ENCODE assay signal across 1 cellular context in the genomic region with DNA sequence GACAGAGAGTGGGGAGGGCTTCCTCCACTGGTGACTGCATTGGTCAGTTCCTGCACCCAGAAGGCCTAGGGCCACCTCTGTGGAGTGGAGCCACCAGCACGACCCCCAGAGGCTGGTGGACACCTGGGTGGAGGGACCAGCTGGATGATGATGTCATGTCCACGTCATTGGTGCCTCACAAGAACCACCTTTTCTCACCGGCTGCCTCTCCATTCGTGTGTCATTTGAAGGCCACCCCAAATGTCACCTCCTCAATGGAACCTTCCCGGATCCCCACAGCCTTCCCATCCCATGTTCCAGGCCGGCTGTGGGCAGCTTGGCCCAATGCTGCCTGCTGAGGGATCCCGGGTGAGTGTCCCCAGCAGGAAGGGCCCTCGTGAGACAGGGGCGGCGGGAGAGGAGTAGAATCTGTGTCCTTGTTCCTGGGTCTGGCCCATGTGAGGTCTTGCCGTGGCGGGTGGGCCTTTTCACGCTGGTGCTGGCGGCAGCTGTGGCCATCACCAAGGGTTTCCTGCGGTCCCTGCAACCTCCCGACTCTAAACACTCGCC.
A peak's percentile ranks its signal among the peaks of the same experiment; 100 is the strongest.
TF ChIP-seq lines count a peak whose summit lies in the region.

No MANE protein-coding gene starts in this region.

TF ChIP-seq in HEK293, 187 proteins besides CTCF, POLR2A, EP300 and RAD21 (continued from another document):
- TF ChIP-seq, protein P1, sequence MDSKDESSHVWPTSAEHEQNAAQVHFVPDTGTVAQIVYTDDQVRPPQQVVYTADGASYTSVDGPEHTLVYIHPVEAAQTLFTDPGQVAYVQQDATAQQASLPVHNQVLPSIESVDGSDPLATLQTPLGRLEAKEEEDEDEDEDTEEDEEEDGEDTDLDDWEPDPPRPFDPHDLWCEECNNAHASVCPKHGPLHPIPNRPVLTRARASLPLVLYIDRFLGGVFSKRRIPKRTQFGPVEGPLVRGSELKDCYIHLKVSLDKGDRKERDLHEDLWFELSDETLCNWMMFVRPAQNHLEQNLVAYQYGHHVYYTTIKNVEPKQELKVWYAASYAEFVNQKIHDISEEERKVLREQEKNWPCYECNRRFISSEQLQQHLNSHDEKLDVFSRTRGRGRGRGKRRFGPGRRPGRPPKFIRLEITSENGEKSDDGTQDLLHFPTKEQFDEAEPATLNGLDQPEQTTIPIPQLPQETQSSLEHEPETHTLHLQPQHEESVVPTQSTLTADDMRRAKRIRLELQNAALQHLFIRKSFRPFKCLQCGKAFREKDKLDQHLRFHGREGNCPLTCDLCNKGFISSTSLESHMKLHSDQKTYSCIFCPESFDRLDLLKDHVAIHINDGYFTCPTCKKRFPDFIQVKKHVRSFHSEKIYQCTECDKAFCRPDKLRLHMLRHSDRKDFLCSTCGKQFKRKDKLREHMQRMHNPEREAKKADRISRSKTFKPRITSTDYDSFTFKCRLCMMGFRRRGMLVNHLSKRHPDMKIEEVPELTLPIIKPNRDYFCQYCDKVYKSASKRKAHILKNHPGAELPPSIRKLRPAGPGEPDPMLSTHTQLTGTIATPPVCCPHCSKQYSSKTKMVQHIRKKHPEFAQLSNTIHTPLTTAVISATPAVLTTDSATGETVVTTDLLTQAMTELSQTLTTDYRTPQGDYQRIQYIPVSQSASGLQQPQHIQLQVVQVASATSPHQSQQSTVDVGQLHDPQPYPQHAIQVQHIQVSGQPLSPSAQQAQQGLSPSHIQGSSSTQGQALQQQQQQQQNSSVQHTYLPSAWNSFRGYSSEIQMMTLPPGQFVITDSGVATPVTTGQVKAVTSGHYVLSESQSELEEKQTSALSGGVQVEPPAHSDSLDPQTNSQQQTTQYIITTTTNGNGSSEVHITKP (tag by site-specific recombination; IDR thresholded peaks at IDR 0.05): peak; percentile 34; the same call in 1 of the 2 replicates
- TF ChIP-seq TCF7L2 (IDR thresholded peaks at IDR 0.05; ENCODE audit: borderline replicate concordance, low read depth, low read length) (no peak), HOXA7 (CRISPR knock-in tag; IDR thresholded peaks at IDR 0.05; ENCODE audit: borderline replicate concordance) (no peak)
